7 cellular contexts compared by ENCODE assay signal in genomic region chr9:127356906-127357305, GRCh38.
"Had no signal": no experiment of that assay in that cellular context is flagged by ENCODE, and none has a peak within 500 bp of the region (broad histone marks: within the 10 kb centered on the region; RNA-seq: fewer than 3 reads in every experiment).

No MANE protein-coding gene starts in this region.

- H3K27ac Mint-ChIP-seq: HFFc6 had no signal

- H3K9me3 ChIP-seq: HAP-1 had no signal

- H3K9ac ChIP-seq: GM23248 had no signal

- H2AFZ ChIP-seq: GM23248 had no signal

- H3K27ac ChIP-seq: GM23248 had no signal

- FAIRE-seq: HTR-8/SVneo had no signal

- H3K4me1 ChIP-seq: HAP-1 had no signal

- H3K9me3 Mint-ChIP-seq: HFFc6 had no signal

- H3K4me3 ChIP-seq: GM23248, HAP-1 had no signal

- DNase-seq: GM23248, GOT3, H7, HFFc6, IMR-90 had no signal

- H3K4me3 Mint-ChIP-seq: HFFc6 had no signal
